Comparison of ENCODE assay signal across 21 cellular contexts in genomic region chr10:94223702-94224370, GRCh38.
"Had no signal": no experiment of that assay in that cellular context is flagged by ENCODE, and none has a peak within 500 bp of the region (broad histone marks: within the 10 kb centered on the region; RNA-seq: fewer than 3 reads in every experiment).

No MANE protein-coding gene starts in this region.

- H3K27ac ChIP-seq: body of pancreas, lower lobe of right lung, uterus had no signal

- H3K27ac Mint-ChIP-seq: activated CD8-positive, alpha-beta T cell treated with anti-CD3 and anti-CD28 coated beads for 36 hours; activated naive CD4-positive, alpha-beta T cell treated with anti-CD3 and anti-CD28 coated beads, Interleukin-2, amount 50 U/mL, for 72 hours; activated T-cell treated with anti-CD3 and anti-CD28 coated beads, Interleukin-2, amount 50 U/mL, for 72 hours; dendritic cell treated with granulocyte-macrophage colony-stimulating factor and Interleukin-4, amounts not matched to agents 40 ng/mL and 50 ng/mL, for 4 days; stimulated activated naive B cell treated with anti-CD40 and anti-IgM and Interleukin-4, amounts not matched to agents 10 μg/mL and 1 μg/mL and 100 μg/mL, for 72 hours had no signal

- H3K36me3 ChIP-seq: lower lobe of right lung, tibial artery, uterus had no signal

- H3K4me3 ChIP-seq: body of pancreas, lower lobe of right lung, skin epidermis, tibial artery, uterus had no signal

- ATAC-seq: activated CD8-positive, alpha-beta T cell treated with anti-CD3 and anti-CD28 coated beads for 36 hours; activated naive CD4-positive, alpha-beta T cell treated with anti-CD3 and anti-CD28 coated beads, Interleukin-2, amount 50 U/mL, for 72 hours; activated T-cell treated with anti-CD3 and anti-CD28 coated beads, Interleukin-2, amount 50 U/mL, for 72 hours; body of pancreas; lower lobe of right lung; stimulated activated naive B cell treated with anti-CD40 and anti-IgM and Interleukin-4, amounts not matched to agents 10 μg/mL and 1 μg/mL and 100 μg/mL, for 72 hours had no signal

- H3K9me3 Mint-ChIP-seq: activated CD8-positive, alpha-beta T cell treated with anti-CD3 and anti-CD28 coated beads for 36 hours; activated naive CD4-positive, alpha-beta T cell treated with anti-CD3 and anti-CD28 coated beads, Interleukin-2, amount 50 U/mL, for 72 hours; activated T-cell treated with anti-CD3 and anti-CD28 coated beads, Interleukin-2, amount 50 U/mL, for 72 hours; dendritic cell treated with granulocyte-macrophage colony-stimulating factor and Interleukin-4, amounts not matched to agents 40 ng/mL and 50 ng/mL, for 4 days; nephron; stimulated activated naive B cell treated with anti-CD40 and anti-IgM and Interleukin-4, amounts not matched to agents 10 μg/mL and 1 μg/mL and 100 μg/mL, for 72 hours had no signal

- H3K9me3 ChIP-seq: body of pancreas, lower lobe of right lung, tibial artery, uterus had no signal

- H3K27me3 Mint-ChIP-seq: dendritic cell treated with granulocyte-macrophage colony-stimulating factor and Interleukin-4, amounts not matched to agents 40 ng/mL and 50 ng/mL, for 4 days; stimulated activated naive B cell treated with anti-CD40 and anti-IgM and Interleukin-4, amounts not matched to agents 10 μg/mL and 1 μg/mL and 100 μg/mL, for 72 hours had no signal

- DNase-seq: activated CD4-positive, alpha-beta T cell treated with anti-CD3 and anti-CD28 coated beads for 1 hour; activated CD8-positive, alpha-beta T cell treated with anti-CD3 and anti-CD28 coated beads for 36 hours; activated gamma-delta T cell; activated T-cell treated with anti-CD3 and anti-CD28 coated beads, Interleukin-2, amount 50 U/mL, for 72 hours; effector memory CD4-positive, alpha-beta T cell; lower lobe of right lung; nucleus accumbens; posterior cingulate gyrus; retina; stimulated activated CD4-positive, alpha-beta T cell treated with anti-CD3 and anti-CD28 coated beads, Interleukin-15, amount 100 ng/mL, for 24 hours; stimulated activated CD4-positive, alpha-beta T cell treated with anti-CD3 and anti-CD28 coated beads, Interleukin-4, amount 100 ng/mL, for 1 hour; stimulated activated naive B cell treated with anti-CD40 and anti-IgM and Interleukin-4, amounts not matched to agents 10 μg/mL and 1 μg/mL and 100 μg/mL, for 72 hours; T-helper 1 cell; T1000; tibial artery; uterus had no signal

- H3K4me1 ChIP-seq: lower lobe of right lung, uterus had no signal

- H3K27me3 ChIP-seq: body of pancreas, tibial artery, uterus had no signal

- H3K4me1 Mint-ChIP-seq: stimulated activated naive B cell treated with anti-CD40 and anti-IgM and Interleukin-4, amounts not matched to agents 10 μg/mL and 1 μg/mL and 100 μg/mL, for 72 hours had no signal

- H3K4me3 Mint-ChIP-seq: activated CD8-positive, alpha-beta T cell treated with anti-CD3 and anti-CD28 coated beads for 36 hours; activated T-cell treated with anti-CD3 and anti-CD28 coated beads, Interleukin-2, amount 50 U/mL, for 72 hours; dendritic cell treated with granulocyte-macrophage colony-stimulating factor and Interleukin-4, amounts not matched to agents 40 ng/mL and 50 ng/mL, for 4 days; nephron; stimulated activated naive B cell treated with anti-CD40 and anti-IgM and Interleukin-4, amounts not matched to agents 10 μg/mL and 1 μg/mL and 100 μg/mL, for 72 hours had no signal

- H3K36me3 Mint-ChIP-seq: activated naive CD4-positive, alpha-beta T cell treated with anti-CD3 and anti-CD28 coated beads, Interleukin-2, amount 50 U/mL, for 72 hours; stimulated activated naive B cell treated with anti-CD40 and anti-IgM and Interleukin-4, amounts not matched to agents 10 μg/mL and 1 μg/mL and 100 μg/mL, for 72 hours had no signal
